1 cellular context compared by ENCODE assay signal in genomic region chr17:76737082-76737675, GRCh38.
TF ChIP-seq lines count a peak whose summit lies in the region.

Gene SRSF2 (minus strand): TSS chr17:76737331. CDS start chr17:76737160, 171 bp downstream.

TF ChIP-seq in HepG2, 621 proteins besides CTCF, POLR2A, EP300 and RAD21 (continued from another document and continues in another):
- peak; percentile 56; the same call in 1 of the 2 replicates for TF ChIP-seq ZNF318 (CRISPR knock-in tag; IDR thresholded peaks at IDR 0.05)
- TF ChIP-seq TFAP4 (IDR thresholded peaks at IDR 0.05; ENCODE audit: borderline replicate concordance, low read depth) = peak; percentile 48; the same call in 1 of the 2 replicates
- peak; percentile 93 for TF ChIP-seq ZNF772 (CRISPR knock-in tag; IDR thresholded peaks at IDR 0.05)
- peak; percentile 96 for TF ChIP-seq E2F5 (CRISPR knock-in tag; conservative IDR thresholded peaks at IDR 0.05)
- no peak for TF ChIP-seq HNF1A (IDR thresholded peaks at IDR 0.05; ENCODE audit: low read depth)
- peak; percentile 60 for TF ChIP-seq HNF1A (CRISPR knock-in tag; IDR thresholded peaks at IDR 0.05; ENCODE audit: borderline replicate concordance)
- no peak; the same call in 1 of the 2 replicates for TF ChIP-seq HDAC2 (CRISPR knock-in tag; IDR thresholded peaks at IDR 0.05)
- TF ChIP-seq ZNF160 (CRISPR knock-in tag; IDR thresholded peaks at IDR 0.05) = peak; percentile 94
- peak in 1 of 2 experiments; percentile 82; a peak in 2 of 4 replicates for TF ChIP-seq REST (IDR thresholded peaks at IDR 0.05; ENCODE audit: borderline replicate concordance in 1 of 2, low read depth in 1 of 2, low read length in 2 of 2)
- TF ChIP-seq NR3C1 (CRISPR knock-in tag; IDR thresholded peaks at IDR 0.05) = no peak
- peak; percentile 78; the same call in 1 of the 2 replicates for TF ChIP-seq RXRB (CRISPR knock-in tag; IDR thresholded peaks at IDR 0.05; ENCODE audit: borderline replicate concordance)
- peak; percentile 76 for TF ChIP-seq MED1 (CRISPR knock-in tag; IDR thresholded peaks at IDR 0.05)
- TF ChIP-seq ONECUT2 (CRISPR knock-in tag; IDR thresholded peaks at IDR 0.05) = no peak; the same call in 1 of the 2 replicates
- TF ChIP-seq ZBTB3 (CRISPR knock-in tag; IDR thresholded peaks at IDR 0.05; ENCODE audit: borderline replicate concordance, low read depth) = no peak; the same call in 1 of the 2 replicates
- TF ChIP-seq ZNF382 (CRISPR knock-in tag; IDR thresholded peaks at IDR 0.05; ENCODE audit: borderline replicate concordance) = no peak
- peak; percentile 11; the same call in 1 of the 2 replicates for TF ChIP-seq KDM6A (CRISPR knock-in tag; IDR thresholded peaks at IDR 0.05; ENCODE audit: low read depth)
- TF ChIP-seq MXD3 (CRISPR knock-in tag; IDR thresholded peaks at IDR 0.05) = peak; percentile 97
- peak; percentile 1 for TF ChIP-seq MTERF4 (CRISPR knock-in tag; IDR thresholded peaks at IDR 0.05)
- peak; percentile 75; the same call in 1 of the 2 replicates for TF ChIP-seq PAWR (CRISPR knock-in tag; IDR thresholded peaks at IDR 0.05; ENCODE audit: borderline replicate concordance)
- peak; percentile 52 for TF ChIP-seq SKI (IDR thresholded peaks at IDR 0.05; ENCODE audit: partially characterized antibody)
- TF ChIP-seq BATF2 (CRISPR knock-in tag; IDR thresholded peaks at IDR 0.05) = peak; percentile 97
- TF ChIP-seq NFIB (CRISPR knock-in tag; IDR thresholded peaks at IDR 0.05; ENCODE audit: borderline replicate concordance) = no peak
- peak; percentile 92; the same call in 1 of the 2 replicates for TF ChIP-seq ZNF513 (CRISPR knock-in tag; conservative IDR thresholded peaks at IDR 0.05)
- peak; percentile 79 for TF ChIP-seq ZNF280B (CRISPR knock-in tag; IDR thresholded peaks at IDR 0.05; ENCODE audit: borderline replicate concordance)
- TF ChIP-seq ZC3H4 (CRISPR knock-in tag; IDR thresholded peaks at IDR 0.05; ENCODE audit: borderline replicate concordance) = peak; percentile 75; the same call in 1 of the 2 replicates
